Comparison of ENCODE assay signal across 8 cellular contexts in genomic region chrX:129823115-129823514, GRCh38. TPM values are rescaled to one million over a fixed set of nuclear protein-coding genes. Genes with fewer than 3 reads are reported as not detected.
DNase-seq lines count a peak whose midpoint lies in the region; ATAC-seq and TF ChIP-seq lines count a peak whose summit lies in the region.

No MANE protein-coding gene starts in this region.

- WGBS in endodermal cell (ENCODE audit: insufficient coverage in 1 of 2, insufficient read length in 1 of 2), 2 experiments = 84 to 100% methylated on average over 1 to 2 of the region's 2 CpGs
- no CpG with 5 or more reads among the region's 2 CpGs for WGBS in trophoblast cell (ENCODE audit: extremely low coverage, insufficient coverage, insufficient read length)

- H3K27me3 Mint-ChIP-seq in activated B cell treated with CpG ODN at 0.5 μM for 24 hours = no peaks in the 10 kb centered on the region
- H3K27me3 Mint-ChIP-seq in endodermal cell (ENCODE audit: insufficient read depth) = no peaks in the 10 kb centered on the region

- peak overlapping the region; percentile 75 for H2AFZ ChIP-seq in MM.1S (ENCODE audit: low read length)
- no peak overlapping the region for H2AFZ ChIP-seq in trophoblast cell (ENCODE audit: insufficient read depth, low read length, poor library complexity)

- H3K9me2 ChIP-seq in MM.1S (replicated peaks; ENCODE audit: insufficient read depth, low read length) = no peaks in the 10 kb centered on the region

- H3K27ac Mint-ChIP-seq in activated B cell treated with CpG ODN at 0.5 μM for 24 hours (no peak overlapping the region), endodermal cell (no peak overlapping the region)

- H3K36me3 ChIP-seq in BE2C (peaks cover 6% of the 10 kb centered on the region; the same call in 1 of the 2 replicates), MM.1S (replicated peaks; ENCODE audit: insufficient read depth, low read length) (no peaks in the 10 kb centered on the region), endodermal cell (ENCODE audit: control insufficient read depth, insufficient read depth, low read length) (peaks cover 8% of the 10 kb centered on the region), trophoblast cell (ENCODE audit: control insufficient read depth in 1 of 2, insufficient read depth in 2 of 2, low read length in 2 of 2) (peaks cover 5 to 6% of the 10 kb centered on the region in 2 experiments)

- H4K20me1 ChIP-seq in MM.1S (ENCODE audit: insufficient read depth, low read length) = no peaks in the 10 kb centered on the region

- no peak overlapping the region for H2BK5ac ChIP-seq in trophoblast cell (ENCODE audit: low read depth, low read length, poor library complexity)

- peak; percentile 49 for DNase-seq in BE2C
- DNase-seq in MM.1S = peak; percentile 77
- no peak for DNase-seq in activated B cell treated with CpG ODN at 0.5 μM for 24 hours
- DNase-seq in endodermal cell = peak; percentile 60
- DNase-seq in trophoblast cell = peak; percentile 13 to 61

- no peak overlapping the region for H3K23ac ChIP-seq in trophoblast cell (ENCODE audit: low read length)

- H2BK120ac ChIP-seq in trophoblast cell (ENCODE audit: insufficient read depth, low read length, poor library complexity) = no peak overlapping the region

- no peak overlapping the region for H3K4ac ChIP-seq in trophoblast cell (ENCODE audit: low read depth, low read length)

- peak overlapping the region; percentile 87 for H3K4me2 ChIP-seq in MM.1S (ENCODE audit: low read depth, low read length)
- H3K4me2 ChIP-seq in trophoblast cell (ENCODE audit: low read length) = no peak overlapping the region

- no peak overlapping the region for H2BK12ac ChIP-seq in trophoblast cell (ENCODE audit: low read length)

- no peak overlapping the region for H4K12ac ChIP-seq in trophoblast cell (ENCODE audit: low read depth, low read length)

- H3K36me3 Mint-ChIP-seq in activated B cell treated with CpG ODN at 0.5 μM for 24 hours (ENCODE audit: low read depth) (peaks cover 2% of the 10 kb centered on the region), endodermal cell (ENCODE audit: low read depth) (peaks cover 53% of the 10 kb centered on the region)

- peak overlapping the region; percentile 35; the same call in 1 of the 2 replicates for H3K27ac ChIP-seq in MM.1S (ENCODE audit: low read length)
- no peak overlapping the region for H3K27ac ChIP-seq in endodermal cell (ENCODE audit: low read depth, low read length)
- no peak overlapping the region for H3K27ac ChIP-seq in trophoblast cell (ENCODE audit: low read depth, low read length)

- CTCF ChIA-PET in activated B cell treated with CpG ODN at 0.5 μM for 24 hours (lab: Charles Lee) = interaction anchor here (0.6 to 2.8 kb wide), 21 partner anchors 21 to 219 kb away, joined by 3 to 22 read pairs (median 4); partner anchors contain the start of gene APLN

- intact Hi-C loops in activated B cell treated with CpG ODN at 0.5 μM for 24 hours (cut with micrococcal nuclease) = loop anchor here (1.0 to 2.0 kb wide), 8 partner anchors 36 to 238 kb away; partner anchors contain the start of gene XPNPEP2

- H3K79me2 ChIP-seq in MM.1S (ENCODE audit: low read length) = no peaks in the 10 kb centered on the region; the same call in 1 of the 2 replicates
- no peaks in the 10 kb centered on the region for H3K79me2 ChIP-seq in trophoblast cell (ENCODE audit: control insufficient read depth, insufficient read depth, low read length, poor library complexity)

- H3K27me3 ChIP-seq in BE2C = no peaks in the 10 kb centered on the region
- H3K27me3 ChIP-seq in MM.1S (replicated peaks; ENCODE audit: insufficient read depth, low read length) = no peaks in the 10 kb centered on the region
- no peaks in the 10 kb centered on the region for H3K27me3 ChIP-seq in endodermal cell (ENCODE audit: control insufficient read depth, insufficient read depth, low read length, poor library complexity, severe bottlenecking)
- no peaks in the 10 kb centered on the region for H3K27me3 ChIP-seq in trophoblast cell (ENCODE audit: insufficient read depth, low read length)

- peaks cover 11% of the 10 kb centered on the region; the same call in 1 of the 2 replicates for H3F3A ChIP-seq in MM.1S (ENCODE audit: insufficient read depth, low read length)

- H2AK5ac ChIP-seq in trophoblast cell (ENCODE audit: low read length) = no peak overlapping the region

- no peak overlapping the region for H3K14ac ChIP-seq in trophoblast cell (ENCODE audit: low read length)

- TF ChIP-seq CTCF in BE2C (IDR thresholded peaks at IDR 0.05; ENCODE audit: low read depth, low read length) (peak; percentile 71), MM.1S (IDR thresholded peaks at IDR 0.05; ENCODE audit: low read length) (peak; percentile 73), activated B cell treated with CpG ODN at 0.5 μM for 24 hours (IDR thresholded peaks at IDR 0.05) (no peak), endodermal cell (conservative IDR thresholded peaks at IDR 0.05) (peak; percentile 80)

- H3K4me1 ChIP-seq in BE2C = no peaks in the 10 kb centered on the region
- H3K4me1 ChIP-seq in MM.1S (ENCODE audit: low read length) = peaks cover 27% of the 10 kb centered on the region
- no peaks in the 10 kb centered on the region for H3K4me1 ChIP-seq in endodermal cell (ENCODE audit: control insufficient read depth, insufficient read depth, low read length)
- H3K4me1 ChIP-seq in trophoblast cell (ENCODE audit: control insufficient read depth in 1 of 2, insufficient read depth in 2 of 2, low read length in 2 of 2) = no peaks in the 10 kb centered on the region

- H3K9ac ChIP-seq in MM.1S (ENCODE audit: low read length) (peak overlapping the region; percentile 31; the same call in 1 of the 2 replicates), endodermal cell (ENCODE audit: extremely low read depth, low read length, poor library complexity, severe bottlenecking) (no peak overlapping the region), trophoblast cell (ENCODE audit: low read length) (no peak overlapping the region)

- no peak overlapping the region for H4K8ac ChIP-seq in trophoblast cell (ENCODE audit: low read depth, low read length)

- no peaks in the 10 kb centered on the region for H3K9me3 Mint-ChIP-seq in activated B cell treated with CpG ODN at 0.5 μM for 24 hours
- H3K9me3 Mint-ChIP-seq in endodermal cell = peaks cover 21% of the 10 kb centered on the region

- POLR2A ChIA-PET in activated B cell treated with CpG ODN at 0.5 μM for 24 hours (lab: Charles Lee) = interaction anchor here (1.3 to 1.4 kb wide), 2 partner anchors 67 to 145 kb away, joined by 3 to 11 read pairs; no protein-coding TSS in a partner anchor

- H3K4me3 Mint-ChIP-seq in activated B cell treated with CpG ODN at 0.5 μM for 24 hours (no peak overlapping the region), endodermal cell (no peak overlapping the region)

- H3K4me1 Mint-ChIP-seq in activated B cell treated with CpG ODN at 0.5 μM for 24 hours = peaks cover 10% of the 10 kb centered on the region
- H3K4me1 Mint-ChIP-seq in endodermal cell = peaks cover 4% of the 10 kb centered on the region

- H3K79me1 ChIP-seq in trophoblast cell (ENCODE audit: low read length) = no peaks in the 10 kb centered on the region

- H4K91ac ChIP-seq in trophoblast cell (ENCODE audit: low read depth, low read length) = no peak overlapping the region

- H3K9me3 ChIP-seq in BE2C (no peaks in the 10 kb centered on the region), MM.1S (replicated peaks; ENCODE audit: insufficient read depth, low read length) (no peaks in the 10 kb centered on the region), endodermal cell (ENCODE audit: control insufficient read depth, low read length) (no peaks in the 10 kb centered on the region), trophoblast cell (ENCODE audit: insufficient read depth, low read depth, low read length) (no peaks in the 10 kb centered on the region)

- ATAC-seq in GM18511 (IDR thresholded peaks at IDR 0.05; ENCODE audit: unreplicated experiment) (peak; percentile 67), activated B cell treated with CpG ODN at 0.5 μM for 24 hours (ENCODE audit: low read depth) (peak; percentile 62), HG02759 (IDR thresholded peaks at IDR 0.05; ENCODE audit: unreplicated experiment) (no peak), HG03571 (IDR thresholded peaks at IDR 0.05; ENCODE audit: unreplicated experiment) (no peak)

- no peak overlapping the region for H3K4me3 ChIP-seq in BE2C (ENCODE audit: low read depth, low read length)
- H3K4me3 ChIP-seq in MM.1S (ENCODE audit: low read length) = no peak overlapping the region; the same call in 1 of the 2 replicates
- H3K4me3 ChIP-seq in endodermal cell (ENCODE audit: low read length) = no peak overlapping the region
- H3K4me3 ChIP-seq in trophoblast cell (ENCODE audit: low read depth, low read length) = no peak overlapping the region

- no peak overlapping the region for H3K18ac ChIP-seq in trophoblast cell (ENCODE audit: low read length)

RNA-seq across cellular contexts. Expression of gene ZDHHC9, which starts 20.6 kb away (rescaled TPM):
- 16.7 TPM for polyA plus RNA-seq in BE2C (2012; ENCODE audit: insufficient read depth, insufficient read length, low read depth)
- total RNA-seq in activated B cell treated with CpG ODN at 0.5 μM for 24 hours (3.9 and 4.2 TPM in 2 replicates), endodermal cell (10 to 100 TPM; 27.1 to 40.2 TPM)
- 34.8 TPM for polyA plus RNA-seq in endodermal cell (2013, experiment 1 of 2)
- 28.9 TPM for polyA plus RNA-seq in endodermal cell (2013, experiment 2 of 2)
- 31.7 and 34.2 TPM in 2 replicates for polyA plus RNA-seq in trophoblast cell (2013)

RNA-seq across cellular contexts. Expression of gene SASH3, which starts 43.4 kb away (rescaled TPM):
- polyA plus RNA-seq in BE2C (2012; ENCODE audit: insufficient read depth, insufficient read length, low read depth) = 5.4 TPM
- total RNA-seq in activated B cell treated with CpG ODN at 0.5 μM for 24 hours (209 TPM in 2 replicates), endodermal cell (not detected)
- polyA plus RNA-seq in endodermal cell (2013, experiment 1 of 2) = not detected
- polyA plus RNA-seq in endodermal cell (2013, experiment 2 of 2) = not detected
- not detected in 2 replicates for polyA plus RNA-seq in trophoblast cell (2013)

Comparison
In these comparisons a context has a peak if more than half of its experiments do, and no peak if none do; other contexts are left out.
1. ATAC-seq: peak in GM18511 (single experiment) and activated B cell treated with CpG ODN at 0.5 μM for 24 hours (single experiment); none in HG02759 (single experiment) and HG03571 (single experiment).
2. RNA of gene SASH3, which starts 43.4 kb away (total RNA-seq): 209 TPM in activated B cell treated with CpG ODN at 0.5 μM for 24 hours; not detected in endodermal cell; every median in the first group is over 100 times any median in the second.